Comparison of ENCODE assay signal across 22 cellular contexts in the genomic region with DNA sequence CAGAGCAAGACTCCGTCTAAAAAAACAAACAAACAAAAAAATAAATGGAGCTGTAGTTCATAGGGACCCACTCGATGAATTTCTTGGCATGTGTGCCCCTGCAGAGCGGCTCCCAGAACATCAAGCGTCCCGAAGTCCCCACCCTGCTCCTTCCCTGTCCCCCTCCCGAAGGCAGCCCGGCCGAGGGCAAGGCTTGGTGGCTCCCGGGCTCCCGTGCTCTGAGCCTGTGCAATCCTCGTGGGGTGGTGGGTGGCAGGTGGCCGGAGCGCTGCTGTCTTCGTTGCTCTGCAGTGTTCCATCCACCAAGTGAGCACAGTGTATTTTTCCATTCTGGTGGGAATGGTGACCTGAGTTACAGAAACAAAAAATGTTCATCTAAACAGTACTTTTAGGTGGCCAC. TPM values are rescaled to one million over a fixed set of nuclear protein-coding genes. Genes with fewer than 3 reads are reported as not detected.
"Had no signal": no experiment of that assay in that cellular context is flagged by ENCODE, and none has a peak within 500 bp of the region (broad histone marks: within the 10 kb centered on the region; RNA-seq: fewer than 3 reads in every experiment).

No MANE protein-coding gene starts in this region.

- H3K36me3 Mint-ChIP-seq: natural killer cell; stimulated activated effector memory CD8-positive, alpha-beta T cell treated with anti-CD3 and anti-CD28 coated beads, Interleukin-12 subunit alpha, Interleukin-12 subunit beta, amount 100 ng/mL, for 72 hours had no signal

- H3K4me3 Mint-ChIP-seq: dendritic cell treated with granulocyte-macrophage colony-stimulating factor and Interleukin-4, amounts not matched to agents 40 ng/mL and 50 ng/mL, for 4 days; natural killer cell; stimulated activated effector memory CD8-positive, alpha-beta T cell treated with anti-CD3 and anti-CD28 coated beads, Interleukin-12 subunit alpha, Interleukin-12 subunit beta, amount 100 ng/mL, for 72 hours had no signal

- H3K4me1 Mint-ChIP-seq: natural killer cell; stimulated activated effector memory CD8-positive, alpha-beta T cell treated with anti-CD3 and anti-CD28 coated beads, Interleukin-12 subunit alpha, Interleukin-12 subunit beta, amount 100 ng/mL, for 72 hours had no signal

- ATAC-seq: gastroesophageal sphincter; left colon; natural killer cell; pancreas; stimulated activated effector memory CD8-positive, alpha-beta T cell treated with anti-CD3 and anti-CD28 coated beads, Interleukin-12 subunit alpha, Interleukin-12 subunit beta, amount 100 ng/mL, for 72 hours had no signal

- H3K27ac Mint-ChIP-seq: dendritic cell treated with granulocyte-macrophage colony-stimulating factor and Interleukin-4, amounts not matched to agents 40 ng/mL and 50 ng/mL, for 4 days; natural killer cell; progenitor cell of endocrine pancreas; stimulated activated effector memory CD8-positive, alpha-beta T cell treated with anti-CD3 and anti-CD28 coated beads, Interleukin-12 subunit alpha, Interleukin-12 subunit beta, amount 100 ng/mL, for 72 hours had no signal

- DNase-seq: colonic mucosa; effector memory CD4-positive, alpha-beta T cell; heart right ventricle; hippocampal formation; kidney glomerular epithelial cell; left colon; left ventricle myocardium inferior; natural killer cell; pancreas; sigmoid colon; stimulated activated CD4-positive, alpha-beta T cell treated with anti-CD3 and anti-CD28 coated beads, Interleukin-2, amount 100 ng/mL, for 24 hours; stimulated activated CD4-positive, alpha-beta T cell treated with anti-CD3 and anti-CD28 coated beads, Interleukin-4, amount 100 ng/mL, for 24 hours; stimulated activated naive CD4-positive, alpha-beta T cell treated with Interleukin-2 at 50 U/mL for 16 hours; stomach; thyroid gland; trophoblast cell had no signal

RNA-seq across cellular contexts. Expression of a gene that starts 33.5 kb away (rescaled TPM):
- total RNA-seq: mononuclear cell, natural killer cell, right atrium auricular region had no signal
